Comparison of ENCODE assay signal across 18 cellular contexts in the genomic region with DNA sequence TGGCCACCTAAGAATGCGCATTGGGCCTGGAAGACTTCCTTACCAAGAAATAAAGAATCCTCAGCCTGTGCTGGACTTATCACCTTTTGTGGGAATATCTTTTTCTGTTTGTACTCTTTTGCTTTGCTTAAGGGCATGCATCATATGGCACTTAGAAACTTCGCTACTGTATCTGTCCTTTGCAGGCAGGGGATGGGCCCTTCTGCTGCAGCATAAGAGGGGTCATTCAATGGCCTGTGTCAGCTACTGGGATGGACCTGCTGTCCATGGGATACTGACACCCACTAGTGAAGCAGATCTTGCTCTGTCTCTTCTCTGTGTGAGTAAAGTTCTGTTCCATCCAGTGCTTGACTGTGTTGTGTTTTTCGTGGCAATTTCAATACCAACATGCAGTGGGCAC.
DNase-seq lines count a peak whose midpoint lies in the region; ATAC-seq, FAIRE-seq and TF ChIP-seq lines count a peak whose summit lies in the region.
"Had no signal": no experiment of that assay in that cellular context is flagged by ENCODE, and none has a peak within 500 bp of the region (broad histone marks: within the 10 kb centered on the region; RNA-seq: fewer than 3 reads in every experiment).

No MANE protein-coding gene starts in this region.

- no peaks in the 10 kb centered on the region for H4K20me1 ChIP-seq in astrocyte (ENCODE audit: insufficient read depth, low read length)

- no peak for TF ChIP-seq CTCF in astrocyte (IDR thresholded peaks at IDR 0.05; ENCODE audit: insufficient read depth, low read depth, low read length)
- no peak for TF ChIP-seq CTCF in foreskin keratinocyte (conservative IDR thresholded peaks at IDR 0.05)

- H3K4me3 Mint-ChIP-seq in astrocyte (ENCODE audit: unreplicated experiment), result peak overlapping the region; percentile 52
- no peak overlapping the region for H3K4me3 Mint-ChIP-seq in stimulated activated effector memory CD8-positive, alpha-beta T cell treated with anti-CD3 and anti-CD28 coated beads, Interleukin-12 subunit alpha, Interleukin-12 subunit beta, amount 100 ng/mL, for 72 hours
- H3K4me3 Mint-ChIP-seq: CD4-positive, alpha-beta memory T cell; GM23338; H9 had no signal

- peaks cover 32% of the 10 kb centered on the region for H3K4me1 ChIP-seq in astrocyte (ENCODE audit: insufficient read depth, low read length)
- H3K4me1 ChIP-seq in foreskin keratinocyte, result peaks cover 21% of the 10 kb centered on the region

- no peak for ATAC-seq in stimulated activated effector memory CD8-positive, alpha-beta T cell treated with anti-CD3 and anti-CD28 coated beads, Interleukin-12 subunit alpha, Interleukin-12 subunit beta, amount 100 ng/mL, for 72 hours
- ATAC-seq in GM21390 (IDR thresholded peaks at IDR 0.05; ENCODE audit: unreplicated experiment) (no peak), foreskin keratinocyte (no peak)
- ATAC-seq: GM23338, HCT116 had no signal

- no peaks in the 10 kb centered on the region for H3K9me3 ChIP-seq in astrocyte (ENCODE audit: insufficient read depth, low read depth, low read length)

- H3K27ac ChIP-seq in astrocyte (ENCODE audit: low read depth, low read length) (no peak overlapping the region), foreskin keratinocyte (no peak overlapping the region)

- no peaks in the 10 kb centered on the region for H3K79me2 ChIP-seq in astrocyte (ENCODE audit: insufficient read depth, low read length)

- no peaks in the 10 kb centered on the region for H3K36me3 ChIP-seq in astrocyte (ENCODE audit: insufficient read depth, low read length)

- H3K27me3 Mint-ChIP-seq in astrocyte (ENCODE audit: low read depth, unreplicated experiment), result no peaks in the 10 kb centered on the region
- H3K27me3 Mint-ChIP-seq: CD4-positive, alpha-beta memory T cell had no signal

- no peak for FAIRE-seq in astrocyte (lab: Jason Lieb, UNC)
- FAIRE-seq: GM12891, GM18507 had no signal

- H3K4me1 Mint-ChIP-seq in astrocyte (ENCODE audit: low read depth, unreplicated experiment), result peaks cover 35% of the 10 kb centered on the region
- peaks cover 48% of the 10 kb centered on the region for H3K4me1 Mint-ChIP-seq in stimulated activated effector memory CD8-positive, alpha-beta T cell treated with anti-CD3 and anti-CD28 coated beads, Interleukin-12 subunit alpha, Interleukin-12 subunit beta, amount 100 ng/mL, for 72 hours

- no peak overlapping the region for H3K4me2 ChIP-seq in astrocyte (ENCODE audit: low read length)
- H3K4me2 ChIP-seq: GM23338 had no signal

- DNase-seq in RKO (ENCODE audit: low spot score) (peak; percentile 53), astrocyte (ENCODE audit: low read depth) (no peak), foreskin keratinocyte (no peak)
- DNase-seq in stimulated activated effector memory CD8-positive, alpha-beta T cell treated with anti-CD3 and anti-CD28 coated beads, Interleukin-12 subunit alpha, Interleukin-12 subunit beta, amount 100 ng/mL, for 72 hours (ENCODE audit: low spot score in 2 of 2), result no peak
- DNase-seq in activated CD4-positive, alpha-beta T cell treated with anti-CD3 and anti-CD28 coated beads for 48 hours, result no peak
- DNase-seq: C1 segment of cervical spinal cord; Calu3; CD4-positive, alpha-beta memory T cell; COR-L47; DMS53; DMS79 treated with DMSO at 0.1 percent for 48 hours; GF-D8; H9 had no signal

- H3K9me3 Mint-ChIP-seq in astrocyte (ENCODE audit: unreplicated experiment), result peaks cover 6% of the 10 kb centered on the region
- H3K9me3 Mint-ChIP-seq in stimulated activated effector memory CD8-positive, alpha-beta T cell treated with anti-CD3 and anti-CD28 coated beads, Interleukin-12 subunit alpha, Interleukin-12 subunit beta, amount 100 ng/mL, for 72 hours, result peaks cover 7% of the 10 kb centered on the region

- H3K27me3 ChIP-seq in astrocyte (ENCODE audit: insufficient read depth, low read length) (no peaks in the 10 kb centered on the region), foreskin keratinocyte (no peaks in the 10 kb centered on the region)

- H2AFZ ChIP-seq in astrocyte (ENCODE audit: low read depth, low read length), result no peak overlapping the region
- H2AFZ ChIP-seq: GM23338 had no signal

- no peak overlapping the region for H3K9ac ChIP-seq in astrocyte (ENCODE audit: low read length)

- H3K4me3 ChIP-seq in astrocyte (ENCODE audit: insufficient read depth, low read depth, low read length), result no peak overlapping the region
- H3K4me3 ChIP-seq: GM23338 had no signal

- no peak overlapping the region for H3K27ac Mint-ChIP-seq in astrocyte (ENCODE audit: unreplicated experiment)
- peak overlapping the region; percentile 24 for H3K27ac Mint-ChIP-seq in stimulated activated effector memory CD8-positive, alpha-beta T cell treated with anti-CD3 and anti-CD28 coated beads, Interleukin-12 subunit alpha, Interleukin-12 subunit beta, amount 100 ng/mL, for 72 hours
- H3K27ac Mint-ChIP-seq: GM23338, H9 had no signal

- peaks cover 2% of the 10 kb centered on the region for H3K36me3 Mint-ChIP-seq in astrocyte (ENCODE audit: low read depth, unreplicated experiment)
- H3K36me3 Mint-ChIP-seq in stimulated activated effector memory CD8-positive, alpha-beta T cell treated with anti-CD3 and anti-CD28 coated beads, Interleukin-12 subunit alpha, Interleukin-12 subunit beta, amount 100 ng/mL, for 72 hours, result no peaks in the 10 kb centered on the region
